Comparison of ENCODE assay signal across 28 cellular contexts in genomic region chr10:29317027-29317420, GRCh38. TPM values are rescaled to one million over a fixed set of nuclear protein-coding genes. Genes with fewer than 3 reads are reported as not detected.
A peak's percentile ranks its signal among the peaks of the same experiment; 100 is the strongest.
DNase-seq lines count a peak whose midpoint lies in the region; ATAC-seq and TF ChIP-seq lines count a peak whose summit lies in the region.
"Had no signal": no experiment of that assay in that cellular context is flagged by ENCODE, and none has a peak within 500 bp of the region (broad histone marks: within the 10 kb centered on the region; RNA-seq: fewer than 3 reads in every experiment).

No MANE protein-coding gene starts in this region.

- TF ChIP-seq POLR2A in IMR-90 (IDR thresholded peaks at IDR 0.05; ENCODE audit: low read depth, low read length) (no peak), esophagus muscularis mucosa (IDR thresholded peaks at IDR 0.05; ENCODE audit: low read depth) (no peak)

- in situ Hi-C loops in IMR-90 (cut with MboI; ENCODE audit: low sequenced_read_pairs): no loop called here

- CTCF ChIA-PET in IMR-90 (lab: Yijun Ruan, JAX): no interaction called here
- CTCF ChIA-PET in PC-9 (lab: Charles Lee): no interaction called here

- H3K79me2 ChIP-seq in PC-9 (ENCODE audit: low read depth): no peaks in the 10 kb centered on the region
- H3K79me2 ChIP-seq in fibroblast of lung (ENCODE audit: control insufficient read depth, insufficient read depth, low read length): no peaks in the 10 kb centered on the region

- no peak overlapping the region for H2BK20ac ChIP-seq in IMR-90 (ENCODE audit: low read depth, low read length)

- H4K8ac ChIP-seq in IMR-90 (ENCODE audit: low read depth in 2 of 2, low read length in 2 of 2): no peak overlapping the region

- intact Hi-C loops in IMR-90 (cut with micrococcal nuclease): no loop called here
- intact Hi-C loops in PC-9 (cut with micrococcal nuclease; ENCODE audit: unreplicated experiment): no loop called here
- intact Hi-C loops in activated CD4-positive, alpha-beta T cell treated with anti-CD3 and anti-CD28 coated beads, Interleukin-2, amount 10 ng/mL, durations not matched to agents 24 days and 14 days (cut with micrococcal nuclease): no loop called here
- intact Hi-C loops in esophagus muscularis mucosa (cut with DNase I): no loop called here

- H3K36me3 ChIP-seq in IMR-90 (ENCODE audit: control insufficient read depth, insufficient read depth, low read length) (no peaks in the 10 kb centered on the region), PC-9 (ENCODE audit: low read depth) (no peaks in the 10 kb centered on the region), fibroblast of lung (ENCODE audit: control insufficient read depth, insufficient read depth, low read length) (no peaks in the 10 kb centered on the region), esophagus muscularis mucosa (no peaks in the 10 kb centered on the region)
- H3K36me3 ChIP-seq: colonic mucosa, sigmoid colon, thoracic aorta had no signal

- no peak overlapping the region for H3K18ac ChIP-seq in IMR-90 (ENCODE audit: low read depth, low read length)

- H2AFZ ChIP-seq in IMR-90 (replicated peaks; ENCODE audit: low read length, poor library complexity) (no peak overlapping the region), PC-9 (no peak overlapping the region), fibroblast of lung (ENCODE audit: low read length) (no peak overlapping the region)

- H3K9me3 Mint-ChIP-seq in activated T-cell treated with anti-CD3 and anti-CD28 coated beads, Interleukin-2, amount 50 U/mL, for 72 hours: no peaks in the 10 kb centered on the region
- H3K9me3 Mint-ChIP-seq in activated CD4-positive, alpha-beta T cell treated with anti-CD3 and anti-CD28 coated beads, Interleukin-2, amount 10 ng/mL, durations not matched to agents 24 days and 14 days: no peaks in the 10 kb centered on the region
- H3K9me3 Mint-ChIP-seq: activated CD4-positive, alpha-beta memory T cell treated with anti-CD3 and anti-CD28 coated beads for 36 hours; activated naive CD8-positive, alpha-beta T cell treated with anti-CD3 and anti-CD28 coated beads for 36 hours had no signal

- H3K4me1 Mint-ChIP-seq in activated T-cell treated with anti-CD3 and anti-CD28 coated beads, Interleukin-2, amount 50 U/mL, for 72 hours (ENCODE audit: low read depth): peaks cover 13% of the 10 kb centered on the region
- no peaks in the 10 kb centered on the region for H3K4me1 Mint-ChIP-seq in activated CD4-positive, alpha-beta T cell treated with anti-CD3 and anti-CD28 coated beads, Interleukin-2, amount 10 ng/mL, durations not matched to agents 24 days and 14 days

- H3K9me3 ChIP-seq in IMR-90 (ENCODE audit: control insufficient read depth, insufficient read depth, low read length): no peaks in the 10 kb centered on the region
- no peaks in the 10 kb centered on the region for H3K9me3 ChIP-seq in PC-9 (ENCODE audit: insufficient read depth, low read depth)
- no peaks in the 10 kb centered on the region for H3K9me3 ChIP-seq in fibroblast of lung (ENCODE audit: control insufficient read depth, insufficient read depth, low read depth, low read length)
- H3K9me3 ChIP-seq in esophagus muscularis mucosa: no peaks in the 10 kb centered on the region
- H3K9me3 ChIP-seq: colonic mucosa, sigmoid colon, thoracic aorta had no signal

- DNase-seq in IMR-90: peak; percentile 46
- DNase-seq in PC-9: no peak
- DNase-seq in fibroblast of lung (ENCODE audit: low read depth in 2 of 2): peak; percentile 18 to 32
- no peak for DNase-seq in activated T-cell treated with anti-CD3 and anti-CD28 coated beads, Interleukin-2, amount 50 U/mL, for 72 hours
- DNase-seq in A172 (ENCODE audit: low spot score): no peak
- no peak for DNase-seq in activated CD4-positive, alpha-beta T cell treated with anti-CD3 and anti-CD28 coated beads, Interleukin-2, amount 10 ng/mL, durations not matched to agents 24 days and 14 days
- DNase-seq in esophagus muscularis mucosa (ENCODE audit: extremely low spot score): no peak
- DNase-seq: activated CD4-positive, alpha-beta memory T cell treated with anti-CD3 and anti-CD28 coated beads for 36 hours; activated CD4-positive, CD25-positive, alpha-beta regulatory T cell; activated naive CD8-positive, alpha-beta T cell treated with anti-CD3 and anti-CD28 coated beads for 36 hours; CD4-positive, alpha-beta memory T cell; colonic mucosa; DMS 273 treated with DMSO at 0.1 percent for 48 hours; glutamatergic neuron; H7; Karpas-422; NCI-H1105; NCI-H2227 treated with DMSO at 0.1 percent for 48 hours; posterior cingulate gyrus; SIG-M5; sigmoid colon; stimulated activated naive CD8-positive, alpha-beta T cell treated with anti-CD3 and anti-CD28 coated beads, Interleukin-15, Interleukin-2, amounts not matched to agents 100 U/mL and 50 U/mL, for 24 hours; SW 1271 had no signal

- peaks cover 4% of the 10 kb centered on the region; the same call in 1 of the 2 replicates for H3K9me1 ChIP-seq in IMR-90 (ENCODE audit: insufficient read depth, low read length)

- no peak overlapping the region for H3K4ac ChIP-seq in IMR-90 (ENCODE audit: low read depth, low read length)

- dilution Hi-C loops in IMR-90 (cut with HindIII; ENCODE audit: low sequenced_read_pairs, unreplicated experiment): no loop called here

- no CpG with 5 or more reads among the region's 2 CpGs for WGBS in IMR-90 (ENCODE audit: extremely low coverage in 2 of 2, insufficient read length in 1 of 2), 2 experiments
- WGBS in esophagus muscularis mucosa: 88% methylated on average over 2 of the region's 2 CpGs

- no peak overlapping the region for H3K9ac ChIP-seq in IMR-90 (ENCODE audit: low read depth, low read length)
- H3K9ac ChIP-seq in fibroblast of lung (ENCODE audit: insufficient read depth, low read length): no peak overlapping the region

- H3K27me3 ChIP-seq in IMR-90 (ENCODE audit: control insufficient read depth, insufficient read depth, low read length): peaks cover 22% of the 10 kb centered on the region
- H3K27me3 ChIP-seq in PC-9 (ENCODE audit: insufficient read depth, low read depth): no peaks in the 10 kb centered on the region
- no peaks in the 10 kb centered on the region for H3K27me3 ChIP-seq in fibroblast of lung (ENCODE audit: control insufficient read depth, insufficient read depth, low read length)
- no peaks in the 10 kb centered on the region for H3K27me3 ChIP-seq in esophagus muscularis mucosa
- H3K27me3 ChIP-seq: colonic mucosa, sigmoid colon had no signal

- no peaks in the 10 kb centered on the region for H3K9me2 ChIP-seq in PC-9 (ENCODE audit: insufficient read depth)

- H3K14ac ChIP-seq in IMR-90 (replicated peaks; ENCODE audit: low read depth, low read length): 0 out of 2 replicates have a peak overlapping the region, but pooled peaks have one; percentile 31

- H3K4me2 ChIP-seq in IMR-90 (ENCODE audit: low read depth, low read length) (no peak overlapping the region), PC-9 (peak overlapping the region; percentile 58; the same call in 1 of the 2 replicates), fibroblast of lung (ENCODE audit: extremely low read depth, insufficient read depth, low read length) (no peak overlapping the region)

- POLR2A ChIA-PET in IMR-90 (lab: Charles Lee; ENCODE audit: unreplicated experiment): no interaction called here
- POLR2A ChIA-PET in PC-9 (lab: Charles Lee; ENCODE audit: unreplicated experiment): interaction anchor here (0.6 kb wide), 1 partner anchor 38 kb away, joined by 3 read pairs; no protein-coding TSS in a partner anchor

- TF ChIP-seq EP300 in esophagus muscularis mucosa (IDR thresholded peaks at IDR 0.05): no peak

- no peaks in the 10 kb centered on the region for H3K79me1 ChIP-seq in IMR-90 (ENCODE audit: low read depth in 1 of 2, low read length in 2 of 2)

- ATAC-seq in IMR-90 (ENCODE audit: low read depth): no peak
- ATAC-seq in activated T-cell treated with anti-CD3 and anti-CD28 coated beads, Interleukin-2, amount 50 U/mL, for 72 hours (replicated peaks in 1 of 2): no peak
- ATAC-seq: stimulated activated naive CD8-positive, alpha-beta T cell treated with anti-CD3 and anti-CD28 coated beads, Interleukin-15, Interleukin-2, amounts not matched to agents 100 U/mL and 50 U/mL, for 24 hours had no signal

- TF ChIP-seq RAD21 in IMR-90 (IDR thresholded peaks at IDR 0.05; ENCODE audit: low read length): no peak

- H3K4me1 ChIP-seq in IMR-90 (ENCODE audit: control insufficient read depth, insufficient read depth, low read length): peaks cover 9% of the 10 kb centered on the region
- peaks cover 33% of the 10 kb centered on the region for H3K4me1 ChIP-seq in PC-9 (replicated peaks; ENCODE audit: insufficient read depth)
- peaks cover 2% of the 10 kb centered on the region for H3K4me1 ChIP-seq in fibroblast of lung (ENCODE audit: control insufficient read depth, extremely low read depth, insufficient read depth, low read length)
- peaks cover 6 to 22% (median 15%) of the 10 kb centered on the region in 4 donors for H3K4me1 ChIP-seq in esophagus muscularis mucosa
- H3K4me1 ChIP-seq: colonic mucosa had no signal

- no peak for TF ChIP-seq CTCF in IMR-90 (conservative IDR thresholded peaks at IDR 0.05; ENCODE audit: low read depth, low read length)
- no peak for TF ChIP-seq CTCF in PC-9 (conservative IDR thresholded peaks at IDR 0.05)
- TF ChIP-seq CTCF in fibroblast of lung (conservative IDR thresholded peaks at IDR 0.05 in 1 of 2, IDR thresholded peaks at IDR 0.05 in 1 of 2; ENCODE audit: low read depth in 1 of 2, low read length in 2 of 2): no peak
- no peak for TF ChIP-seq CTCF in esophagus muscularis mucosa (IDR thresholded peaks at IDR 0.05)

- no peak overlapping the region for H2AK9ac ChIP-seq in IMR-90 (replicated peaks; ENCODE audit: low read depth, low read length, poor library complexity)

- BruUV-seq in IMR-90 (replicated peaks; lab: Mats Ljungman, UMichigan): no TSS peak
- no TSS peak for BruUV-seq in PC-9 (replicated peaks; lab: Mats Ljungman, UMichigan)

- H2AK5ac ChIP-seq in IMR-90 (ENCODE audit: low read depth, low read length): no peak overlapping the region

- H4K20me1 ChIP-seq in IMR-90 (ENCODE audit: insufficient read depth, low read length) (no peaks in the 10 kb centered on the region), PC-9 (ENCODE audit: insufficient read depth) (no peaks in the 10 kb centered on the region), fibroblast of lung (ENCODE audit: control insufficient read depth, extremely low read depth, insufficient read depth, low read length) (no peaks in the 10 kb centered on the region)

- H3K27ac ChIP-seq in IMR-90 (ENCODE audit: insufficient read depth, low read length): no peak overlapping the region
- H3K27ac ChIP-seq in PC-9: no peak overlapping the region
- H3K27ac ChIP-seq in fibroblast of lung (ENCODE audit: insufficient read depth, low read length): no peak overlapping the region
- no peak overlapping the region for H3K27ac ChIP-seq in esophagus muscularis mucosa (replicated peaks in 1 of 4)
- H3K27ac ChIP-seq: colonic mucosa, sigmoid colon, thoracic aorta had no signal

- H3K4me3 ChIP-seq in IMR-90 (ENCODE audit: insufficient read depth, low read depth, low read length) (no peak overlapping the region), PC-9 (no peak overlapping the region), fibroblast of lung (replicated peaks in 1 of 4; ENCODE audit: control extremely low read depth in 1 of 4, insufficient read depth in 1 of 4, low read depth in 3 of 4, low read length in 4 of 4) (no peak overlapping the region), esophagus muscularis mucosa (no peak overlapping the region)
- H3K4me3 ChIP-seq: colonic mucosa, lung, sigmoid colon, thoracic aorta had no signal

- no peak overlapping the region for H4K5ac ChIP-seq in IMR-90 (ENCODE audit: low read depth, low read length)

- H3K4me3 Mint-ChIP-seq in activated T-cell treated with anti-CD3 and anti-CD28 coated beads, Interleukin-2, amount 50 U/mL, for 72 hours: no peak overlapping the region
- no peak overlapping the region for H3K4me3 Mint-ChIP-seq in activated CD4-positive, alpha-beta T cell treated with anti-CD3 and anti-CD28 coated beads, Interleukin-2, amount 10 ng/mL, durations not matched to agents 24 days and 14 days
- H3K4me3 Mint-ChIP-seq: activated CD4-positive, alpha-beta memory T cell treated with anti-CD3 and anti-CD28 coated beads for 36 hours; activated naive CD8-positive, alpha-beta T cell treated with anti-CD3 and anti-CD28 coated beads for 36 hours; neural crest cell had no signal

- H3K23ac ChIP-seq in IMR-90 (ENCODE audit: low read depth, low read length): no peak overlapping the region

- no peak overlapping the region for H3K56ac ChIP-seq in IMR-90 (ENCODE audit: extremely low read depth, insufficient read depth, low read length)

- H2BK5ac ChIP-seq in IMR-90 (ENCODE audit: low read depth, low read length, poor library complexity, severe bottlenecking): no peak overlapping the region

- H3K36me3 Mint-ChIP-seq in activated T-cell treated with anti-CD3 and anti-CD28 coated beads, Interleukin-2, amount 50 U/mL, for 72 hours (ENCODE audit: insufficient read depth in 2 of 2): no peaks in the 10 kb centered on the region
- no peaks in the 10 kb centered on the region for H3K36me3 Mint-ChIP-seq in activated CD4-positive, alpha-beta T cell treated with anti-CD3 and anti-CD28 coated beads, Interleukin-2, amount 10 ng/mL, durations not matched to agents 24 days and 14 days (ENCODE audit: low read depth)
- H3K36me3 Mint-ChIP-seq: activated CD4-positive, alpha-beta memory T cell treated with anti-CD3 and anti-CD28 coated beads for 36 hours; activated naive CD8-positive, alpha-beta T cell treated with anti-CD3 and anti-CD28 coated beads for 36 hours; CD4-positive, alpha-beta memory T cell had no signal

- H4K91ac ChIP-seq in IMR-90 (ENCODE audit: insufficient read depth, low read depth, low read length): no peak overlapping the region

- H2BK120ac ChIP-seq in IMR-90 (ENCODE audit: low read depth, low read length): no peak overlapping the region

- peaks cover 43% of the 10 kb centered on the region for H3K27me3 Mint-ChIP-seq in activated T-cell treated with anti-CD3 and anti-CD28 coated beads, Interleukin-2, amount 50 U/mL, for 72 hours (ENCODE audit: low read depth)
- H3K27me3 Mint-ChIP-seq in activated CD4-positive, alpha-beta T cell treated with anti-CD3 and anti-CD28 coated beads, Interleukin-2, amount 10 ng/mL, durations not matched to agents 24 days and 14 days: peaks cover 13% of the 10 kb centered on the region

- H2BK15ac ChIP-seq in IMR-90 (ENCODE audit: low read depth, low read length): no peak overlapping the region

- no peak overlapping the region for H3K27ac Mint-ChIP-seq in activated T-cell treated with anti-CD3 and anti-CD28 coated beads, Interleukin-2, amount 50 U/mL, for 72 hours
- no peak overlapping the region for H3K27ac Mint-ChIP-seq in activated CD4-positive, alpha-beta T cell treated with anti-CD3 and anti-CD28 coated beads, Interleukin-2, amount 10 ng/mL, durations not matched to agents 24 days and 14 days
- H3K27ac Mint-ChIP-seq: activated CD4-positive, alpha-beta memory T cell treated with anti-CD3 and anti-CD28 coated beads for 36 hours; activated naive CD8-positive, alpha-beta T cell treated with anti-CD3 and anti-CD28 coated beads for 36 hours; CD4-positive, alpha-beta memory T cell had no signal

- H3F3A ChIP-seq in PC-9 (ENCODE audit: insufficient read depth, low read depth): peaks cover 5% of the 10 kb centered on the region; the same call in 1 of the 2 replicates

RNA-seq across cellular contexts. Expression of gene LYZL1, which starts 28.2 kb away (rescaled TPM):
- total RNA-seq in IMR-90 (2012; rRNA removed): not detected in 2 replicates
- not detected in 2 replicates for polyA plus RNA-seq in IMR-90 (2012; rRNA removed)
- not detected in 2 replicates for polyA plus RNA-seq in IMR-90 (2012; cell fraction: cytosol; rRNA removed)
- polyA plus RNA-seq in IMR-90 (2012; cell fraction: nucleus; rRNA removed; ENCODE audit: low replicate concordance): not detected in 2 replicates
- not detected in 2 replicates for total RNA-seq in PC-9 (2021)
- total RNA-seq in fibroblast of lung: not detected in 2 replicates
- not detected in 2 replicates for polyA plus RNA-seq in fibroblast of lung
- not detected in 2 replicates for polyA plus RNA-seq in fibroblast of lung (2012)
- not detected in 2 replicates for polyA minus RNA-seq in fibroblast of lung (ENCODE audit: low replicate concordance)
- not detected for total RNA-seq in activated T-cell treated with anti-CD3 and anti-CD28 coated beads, Interleukin-2, amount 50 U/mL, for 72 hours
- total RNA-seq in A172 (2014; rRNA removed; shearing (Covaris generic)): not detected in 2 replicates
- total RNA-seq in activated CD4-positive, alpha-beta T cell treated with anti-CD3 and anti-CD28 coated beads, Interleukin-2, amount 10 ng/mL, durations not matched to agents 24 days and 14 days: not detected in 2 replicates
- not detected for total RNA-seq in esophagus muscularis mucosa
- total RNA-seq: activated CD4-positive, alpha-beta memory T cell treated with anti-CD3 and anti-CD28 coated beads for 36 hours; activated naive CD8-positive, alpha-beta T cell treated with anti-CD3 and anti-CD28 coated beads for 36 hours; CD4-positive, alpha-beta memory T cell; colonic mucosa; H7; kidney epithelial cell; lung; neural crest cell; OCI-LY7; sigmoid colon; thoracic aorta had no signal
- polyA plus RNA-seq: CD4-positive, alpha-beta memory T cell; lung; sigmoid colon had no signal

Comparison
In these comparisons a context has a peak if more than half of its experiments do, and no peak if none do; other contexts are left out.
1. DNase-seq: peak in IMR-90 (single experiment) and fibroblast of lung (2 of 2); none in PC-9 (0 of 2), activated T-cell treated with anti-CD3 and anti-CD28 coated beads, Interleukin-2, amount 50 U/mL, for 72 hours (0 of 2), A172 (single experiment), activated CD4-positive, alpha-beta T cell treated with anti-CD3 and anti-CD28 coated beads, Interleukin-2, amount 10 ng/mL, durations not matched to agents 24 days and 14 days (single experiment) and esophagus muscularis mucosa (single experiment).